In genomic region chr5:64612349-64612961, GRCh38 we compare ENCODE assay signal across 8 cellular contexts.
A peak's percentile ranks its signal among the peaks of the same experiment; 100 is the strongest.
DNase-seq lines count a peak whose midpoint lies in the region; ATAC-seq and TF ChIP-seq lines count a peak whose summit lies in the region.

No MANE protein-coding gene starts in this region.

- H3K9me2 ChIP-seq in neural cell (ENCODE audit: insufficient read depth, low read length) = no peaks in the 10 kb centered on the region

- H3K27ac Mint-ChIP-seq in T-cell = no peak overlapping the region

- TF ChIP-seq CTCF in Peyer's patch (IDR thresholded peaks at IDR 0.05) (peak in 4 of 6 experiments; percentile 40 to 77 (median 68)), esophagus muscularis mucosa (IDR thresholded peaks at IDR 0.05) (peak; percentile 53 to 70 (median 62)), neural cell (IDR thresholded peaks at IDR 0.05; ENCODE audit: poor library complexity, severe bottlenecking) (peak; percentile 92)

- H4K20me1 ChIP-seq in neural cell (ENCODE audit: insufficient read depth) = no peaks in the 10 kb centered on the region

- intact Hi-C loops in esophagus muscularis mucosa (cut with DNase I) = loop anchor here (5.0 kb wide), 3 partner anchors 385 to 535 kb away; no protein-coding TSS in a partner anchor

- CTCF ChIA-PET in T-cell (lab: Charles Lee) = interaction anchor here in 1 of 2 donors (0.6 to 1.1 kb wide), 3 partner anchors 380 to 388 kb away, joined by 3 to 6 read pairs (median 4); no protein-coding TSS in a partner anchor

- no peaks in the 10 kb centered on the region for H3K36me3 ChIP-seq in Peyer's patch
- H3K36me3 ChIP-seq in esophagus muscularis mucosa = no peaks in the 10 kb centered on the region
- H3K36me3 ChIP-seq in neural cell (ENCODE audit: insufficient read depth, low read length) = no peaks in the 10 kb centered on the region

- no peaks in the 10 kb centered on the region for H3F3A ChIP-seq in neural cell (ENCODE audit: insufficient read depth, low read length, poor library complexity, severe bottlenecking)

- no peak for TF ChIP-seq EP300 in esophagus muscularis mucosa (IDR thresholded peaks at IDR 0.05)
- no peak for TF ChIP-seq EP300 in neural cell (conservative IDR thresholded peaks at IDR 0.05; ENCODE audit: poor library complexity, severe bottlenecking)

- peak; percentile 95 for TF ChIP-seq RAD21 in neural cell (conservative IDR thresholded peaks at IDR 0.05)

- POLR2A ChIA-PET in T-cell (lab: Charles Lee) = interaction anchor here in 1 of 2 donors (0.6 kb wide), 1 partner anchor 1254 kb away, joined by 3 read pairs; no protein-coding TSS in a partner anchor

- DNase-seq in stimulated activated CD4-positive, alpha-beta T cell treated with anti-CD3 and anti-CD28 coated beads, Interleukin-15, amount 100 ng/mL, for 24 hours = peak; percentile 13
- DNase-seq in stimulated activated CD4-positive, alpha-beta T cell treated with anti-CD3 and anti-CD28 coated beads, Interleukin-4, amount 100 ng/mL, for 4 hours = no peak
- DNase-seq in HPDE6-E6E7 (ENCODE audit: extremely low spot score) = peak; percentile 29
- peak in 1 of 3 donors; percentile 58 for DNase-seq in Peyer's patch
- DNase-seq in esophagus muscularis mucosa (ENCODE audit: extremely low spot score) = peak; percentile 60
- DNase-seq in T-cell = no peak

- H3K27me3 ChIP-seq in Peyer's patch (no peaks in the 10 kb centered on the region), esophagus muscularis mucosa (no peaks in the 10 kb centered on the region), neural cell (ENCODE audit: insufficient read depth, low read depth, low read length) (no peaks in the 10 kb centered on the region)

- H3K9me3 ChIP-seq in Peyer's patch (no peaks in the 10 kb centered on the region), esophagus muscularis mucosa (no peaks in the 10 kb centered on the region), neural cell (ENCODE audit: low read length) (no peaks in the 10 kb centered on the region)

- H3K4me3 Mint-ChIP-seq in T-cell = no peak overlapping the region

- H3K4me1 ChIP-seq in Peyer's patch (no peaks in the 10 kb centered on the region), esophagus muscularis mucosa (no peaks in the 10 kb centered on the region)

- H3K27ac ChIP-seq in Peyer's patch = no peak overlapping the region
- no peak overlapping the region for H3K27ac ChIP-seq in esophagus muscularis mucosa (replicated peaks in 1 of 4)
- H3K27ac ChIP-seq in neural cell (ENCODE audit: low read length) = no peak overlapping the region

- peaks cover 13 to 17% of the 10 kb centered on the region in 2 donors for H3K27me3 Mint-ChIP-seq in T-cell

- no peak overlapping the region for H2AFZ ChIP-seq in neural cell (ENCODE audit: low read depth, low read length)

- WGBS in esophagus muscularis mucosa = 19% methylated on average over 5 of the region's 5 CpGs

- ATAC-seq in T-cell (replicated peaks in 1 of 4) (no peak), GM21381 (IDR thresholded peaks at IDR 0.05; ENCODE audit: unreplicated experiment) (no peak)

- H3K4me1 Mint-ChIP-seq in T-cell = no peaks in the 10 kb centered on the region

- H3K36me3 Mint-ChIP-seq in T-cell = no peaks in the 10 kb centered on the region

- H3K9me3 Mint-ChIP-seq in T-cell = no peaks in the 10 kb centered on the region

- no peaks in the 10 kb centered on the region for H3K79me2 ChIP-seq in neural cell (replicated peaks; ENCODE audit: insufficient read depth, low read length)

- no peak overlapping the region for H3K4me2 ChIP-seq in neural cell (ENCODE audit: low read length)

- TF ChIP-seq POLR2A in Peyer's patch (IDR thresholded peaks at IDR 0.05) (no peak), esophagus muscularis mucosa (IDR thresholded peaks at IDR 0.05; ENCODE audit: low read depth) (no peak)

- no peak overlapping the region for H3K9ac ChIP-seq in neural cell (ENCODE audit: low read length)

- H3K4me3 ChIP-seq in Peyer's patch (no peak overlapping the region), esophagus muscularis mucosa (no peak overlapping the region), neural cell (ENCODE audit: low read length) (no peak overlapping the region)

TF ChIP-seq in neural cell, 6 proteins besides CTCF, POLR2A, EP300 and RAD21:
- TF ChIP-seq REST (IDR thresholded peaks at IDR 0.05; ENCODE audit: borderline replicate concordance) (no peak), SMC3 (conservative IDR thresholded peaks at IDR 0.05; ENCODE audit: poor library complexity) (peak; percentile 95)

Comparison
In these comparisons a context has a peak if more than half of its experiments do, and no peak if none do; other contexts are left out.
1. DNase-seq: peak in stimulated activated CD4-positive, alpha-beta T cell treated with anti-CD3 and anti-CD28 coated beads, Interleukin-15, amount 100 ng/mL, for 24 hours (single experiment), HPDE6-E6E7 (single experiment) and esophagus muscularis mucosa (single experiment); none in stimulated activated CD4-positive, alpha-beta T cell treated with anti-CD3 and anti-CD28 coated beads, Interleukin-4, amount 100 ng/mL, for 4 hours (0 of 2) and T-cell (0 of 34).
2. Peak in every context shown above with its lines, with median percentiles within 50 percentile points of each other: CTCF ChIP-seq.